ENCODE assay signal across 10 cellular contexts in genomic region chr22:25774575-25775026, GRCh38. TPM values are rescaled to one million over a fixed set of nuclear protein-coding genes. Genes with fewer than 3 reads are reported as not detected.
A peak's percentile ranks its signal among the peaks of the same experiment; 100 is the strongest.
DNase-seq lines count a peak whose midpoint lies in the region; ATAC-seq and TF ChIP-seq lines count a peak whose summit lies in the region.
"Had no signal": no experiment of that assay in that cellular context is flagged by ENCODE, and none has a peak within 500 bp of the region (broad histone marks: within the 10 kb centered on the region; RNA-seq: fewer than 3 reads in every experiment).

No MANE protein-coding gene starts in this region.

- no TSS peak for BruUV-seq in IMR-90 (replicated peaks; lab: Mats Ljungman, UMichigan)

- H3K56ac ChIP-seq in IMR-90 (ENCODE audit: extremely low read depth, insufficient read depth, low read length) = no peak overlapping the region

- no peaks in the 10 kb centered on the region for H4K20me1 ChIP-seq in IMR-90 (ENCODE audit: insufficient read depth, low read length)

- 0 out of 2 replicates have a peak, but pooled peaks have one; percentile 30 for TF ChIP-seq RAD21 in IMR-90 (IDR thresholded peaks at IDR 0.05; ENCODE audit: low read length)

- H2BK5ac ChIP-seq in IMR-90 (ENCODE audit: low read depth, low read length, poor library complexity, severe bottlenecking) = no peak overlapping the region

- no peak overlapping the region for H4K5ac ChIP-seq in IMR-90 (ENCODE audit: low read depth, low read length)

- intact Hi-C loops in IMR-90 (cut with micrococcal nuclease) = no loop called here

- dilution Hi-C loops in IMR-90 (cut with HindIII; ENCODE audit: low sequenced_read_pairs, unreplicated experiment) = no loop called here

- H3K36me3 ChIP-seq in IMR-90 (ENCODE audit: control insufficient read depth, insufficient read depth, low read length) (no peaks in the 10 kb centered on the region), brain microvascular endothelial cell (replicated peaks) (no peaks in the 10 kb centered on the region)
- H3K36me3 ChIP-seq: prostate gland had no signal

- no peak overlapping the region for H3K14ac ChIP-seq in IMR-90 (replicated peaks; ENCODE audit: low read depth, low read length)

- no peak overlapping the region for H3K4me3 ChIP-seq in IMR-90 (ENCODE audit: insufficient read depth, low read depth, low read length)
- H3K4me3 ChIP-seq in brain microvascular endothelial cell (ENCODE audit: low read depth, low read length) = no peak overlapping the region
- H3K4me3 ChIP-seq: prostate gland had no signal

- H3K4me3 Mint-ChIP-seq in nephron progenitor cell = no peak overlapping the region
- no peak overlapping the region for H3K4me3 Mint-ChIP-seq in activated T-cell treated with anti-CD3 and anti-CD28 coated beads, Interleukin-2, amount 50 U/mL, for 4 hours
- H3K4me3 Mint-ChIP-seq: activated CD4-positive, alpha-beta memory T cell treated with anti-CD3 and anti-CD28 coated beads, Interleukin-2, amount 10 ng/mL, durations not matched to agents 7 days and 5 days had no signal

- peak; percentile 40 for TF ChIP-seq CTCF in IMR-90 (conservative IDR thresholded peaks at IDR 0.05; ENCODE audit: low read depth, low read length)
- TF ChIP-seq CTCF in brain microvascular endothelial cell (IDR thresholded peaks at IDR 0.05; ENCODE audit: low read depth, low read length, missing control alignments) = peak; percentile 82
- peak; percentile 75 for TF ChIP-seq CTCF in nephron progenitor cell (IDR thresholded peaks at IDR 0.05)

- H3K18ac ChIP-seq in IMR-90 (ENCODE audit: low read depth, low read length) = no peak overlapping the region

- in situ Hi-C loops in IMR-90 (cut with MboI; ENCODE audit: low sequenced_read_pairs) (loop anchor here (5.0 kb wide), 1 partner anchor 322 kb away; no protein-coding TSS in a partner anchor), brain microvascular endothelial cell (cut with HindIII; ENCODE audit: low pct_ligation_motif_present, low sequenced_read_pairs) (no loop called here)

- no peak overlapping the region for H2AK5ac ChIP-seq in IMR-90 (ENCODE audit: low read depth, low read length)

- no peak overlapping the region for H2AK9ac ChIP-seq in IMR-90 (replicated peaks; ENCODE audit: low read depth, low read length, poor library complexity)

- no peak overlapping the region for H4K91ac ChIP-seq in IMR-90 (ENCODE audit: insufficient read depth, low read depth, low read length)

- no peak overlapping the region for H2BK20ac ChIP-seq in IMR-90 (ENCODE audit: low read depth, low read length)

- H2BK15ac ChIP-seq in IMR-90 (ENCODE audit: low read depth, low read length) = no peak overlapping the region

- H3K27ac ChIP-seq in IMR-90 (ENCODE audit: insufficient read depth, low read length) (no peak overlapping the region), brain microvascular endothelial cell (no peak overlapping the region)
- H3K27ac ChIP-seq: prostate gland had no signal

- H3K4me1 Mint-ChIP-seq in nephron progenitor cell = no peaks in the 10 kb centered on the region
- H3K4me1 Mint-ChIP-seq in activated T-cell treated with anti-CD3 and anti-CD28 coated beads, Interleukin-2, amount 50 U/mL, for 4 hours (ENCODE audit: low read depth) = peaks cover 4% of the 10 kb centered on the region

- POLR2A ChIA-PET in IMR-90 (lab: Charles Lee; ENCODE audit: unreplicated experiment) = no interaction called here

- peak; percentile 41 for DNase-seq in ELR (ENCODE audit: low read depth)
- DNase-seq in IMR-90 = no peak
- no peak for DNase-seq in brain microvascular endothelial cell
- peak; percentile 74 for DNase-seq in nephron progenitor cell
- DNase-seq in HPDE6-E6E7 (ENCODE audit: extremely low spot score) = no peak
- DNase-seq in RKO (ENCODE audit: low spot score) = no peak
- no peak for DNase-seq in activated T-cell treated with anti-CD3 and anti-CD28 coated beads, Interleukin-2, amount 50 U/mL, for 4 hours
- DNase-seq: activated CD4-positive, alpha-beta memory T cell treated with anti-CD3 and anti-CD28 coated beads, Interleukin-2, amount 10 ng/mL, durations not matched to agents 7 days and 5 days had no signal

- no peak overlapping the region for H4K8ac ChIP-seq in IMR-90 (ENCODE audit: low read depth in 2 of 2, low read length in 2 of 2)

- H2BK120ac ChIP-seq in IMR-90 (ENCODE audit: low read depth, low read length) = no peak overlapping the region

- H3K4me2 ChIP-seq in IMR-90 (ENCODE audit: low read depth, low read length) = no peak overlapping the region

- H3K9ac ChIP-seq in IMR-90 (ENCODE audit: low read depth, low read length) = no peak overlapping the region

- no peak overlapping the region for H3K4ac ChIP-seq in IMR-90 (ENCODE audit: low read depth, low read length)

- peak; percentile 36; the same call in 1 of the 2 replicates for ATAC-seq in IMR-90 (ENCODE audit: low read depth)
- ATAC-seq in activated T-cell treated with anti-CD3 and anti-CD28 coated beads, Interleukin-2, amount 50 U/mL, for 4 hours = no peak

- H3K23ac ChIP-seq in IMR-90 (ENCODE audit: low read depth, low read length) = no peak overlapping the region

- no peak overlapping the region for H2AFZ ChIP-seq in IMR-90 (replicated peaks; ENCODE audit: low read length, poor library complexity)

- no peak for TF ChIP-seq POLR2A in IMR-90 (IDR thresholded peaks at IDR 0.05; ENCODE audit: low read depth, low read length)

- 0 out of 2 replicates have a peak, but pooled peaks cover 2% of the 10 kb centered on the region for H3K9me3 ChIP-seq in IMR-90 (ENCODE audit: control insufficient read depth, insufficient read depth, low read length)
- H3K9me3 ChIP-seq: prostate gland had no signal

- CTCF ChIA-PET in IMR-90 (lab: Yijun Ruan, JAX) = interaction anchor here (0.6 kb wide), 2 partner anchors 138 to 313 kb away, joined by 3 to 5 read pairs; no protein-coding TSS in a partner anchor

- H3K9me1 ChIP-seq in IMR-90 (ENCODE audit: insufficient read depth, low read length) = no peaks in the 10 kb centered on the region

- peaks cover 5% of the 10 kb centered on the region; the same call in 1 of the 2 replicates for H3K27me3 ChIP-seq in IMR-90 (ENCODE audit: control insufficient read depth, insufficient read depth, low read length)
- no peaks in the 10 kb centered on the region for H3K27me3 ChIP-seq in brain microvascular endothelial cell (replicated peaks)

- peaks cover 10% of the 10 kb centered on the region for H3K27me3 Mint-ChIP-seq in nephron progenitor cell (ENCODE audit: low read depth, poor library complexity)
- H3K27me3 Mint-ChIP-seq in activated T-cell treated with anti-CD3 and anti-CD28 coated beads, Interleukin-2, amount 50 U/mL, for 4 hours (ENCODE audit: low read depth) = peaks cover 3% of the 10 kb centered on the region

- H3K79me1 ChIP-seq in IMR-90 (ENCODE audit: low read depth in 1 of 2, low read length in 2 of 2) = no peaks in the 10 kb centered on the region

- no peak overlapping the region for H3K27ac Mint-ChIP-seq in nephron progenitor cell
- H3K27ac Mint-ChIP-seq: activated CD4-positive, alpha-beta memory T cell treated with anti-CD3 and anti-CD28 coated beads, Interleukin-2, amount 10 ng/mL, durations not matched to agents 7 days and 5 days had no signal

- H3K4me1 ChIP-seq in IMR-90 (ENCODE audit: control insufficient read depth, insufficient read depth, low read length) = no peaks in the 10 kb centered on the region
- H3K4me1 ChIP-seq: prostate gland had no signal

- WGBS in IMR-90 (ENCODE audit: extremely low coverage in 2 of 2, insufficient read length in 1 of 2), 2 experiments = 43% methylated on average over 6 of the region's 12 CpGs; no CpG with 5 or more reads in 1 of the 2 experiments

- peaks cover 3% of the 10 kb centered on the region for H3K9me3 Mint-ChIP-seq in nephron progenitor cell
- H3K9me3 Mint-ChIP-seq in activated T-cell treated with anti-CD3 and anti-CD28 coated beads, Interleukin-2, amount 50 U/mL, for 4 hours = no peaks in the 10 kb centered on the region
- H3K9me3 Mint-ChIP-seq: activated CD4-positive, alpha-beta memory T cell treated with anti-CD3 and anti-CD28 coated beads, Interleukin-2, amount 10 ng/mL, durations not matched to agents 7 days and 5 days had no signal

- H3K36me3 Mint-ChIP-seq in nephron progenitor cell (ENCODE audit: low read depth) = no peaks in the 10 kb centered on the region
- H3K36me3 Mint-ChIP-seq in activated T-cell treated with anti-CD3 and anti-CD28 coated beads, Interleukin-2, amount 50 U/mL, for 4 hours (ENCODE audit: insufficient read depth) = no peaks in the 10 kb centered on the region

TF ChIP-seq in IMR-90, 13 proteins besides CTCF, POLR2A, EP300 and RAD21:
- no peak for TF ChIP-seq MAZ (IDR thresholded peaks at IDR 0.05; ENCODE audit: borderline replicate concordance, low read depth, low read length)
- peak; percentile 26; the same call in 1 of the 2 replicates for TF ChIP-seq SMC3 (IDR thresholded peaks at IDR 0.05; ENCODE audit: low read depth, low read length)

RNA-seq across cellular contexts. Expression of gene MYO18B, which starts 32.6 kb away (rescaled TPM):
- total RNA-seq in IMR-90 (2012; rRNA removed) = under 0.01 TPM in 1 of 2 replicates, not detected in the other
- not detected in 2 replicates for polyA plus RNA-seq in IMR-90 (2012; rRNA removed)
- polyA plus RNA-seq in IMR-90 (2012; cell fraction: cytosol; rRNA removed) = not detected in 2 replicates
- polyA plus RNA-seq in IMR-90 (2012; cell fraction: nucleus; rRNA removed; ENCODE audit: low replicate concordance) = 0.01 TPM in 2 replicates
- under 1 TPM in 1 of 3 donors, not detected in 2; 0.03 TPM for total RNA-seq in activated T-cell treated with anti-CD3 and anti-CD28 coated beads, Interleukin-2, amount 50 U/mL, for 4 hours
- total RNA-seq: M059J had no signal

Comparison
In these comparisons a context has a peak if more than half of its experiments do, and no peak if none do; other contexts are left out.
1. DNase-seq: peak in ELR (single experiment) and nephron progenitor cell (single experiment); none in IMR-90 (single experiment), brain microvascular endothelial cell (single experiment), HPDE6-E6E7 (single experiment), RKO (single experiment) and activated T-cell treated with anti-CD3 and anti-CD28 coated beads, Interleukin-2, amount 50 U/mL, for 4 hours (single experiment).
2. Peak in every context shown above with its lines, with median percentiles within 50 percentile points of each other: CTCF ChIP-seq.